17 cellular contexts compared by ENCODE assay signal in genomic region chr6:96927660-96928059, GRCh38. TPM values are rescaled to one million over a fixed set of nuclear protein-coding genes. Genes with fewer than 3 reads are reported as not detected.
DNase-seq lines count a peak whose midpoint lies in the region; ATAC-seq and TF ChIP-seq lines count a peak whose summit lies in the region.
"Had no signal": no experiment of that assay in that cellular context is flagged by ENCODE, and none has a peak within 500 bp of the region (broad histone marks: within the 10 kb centered on the region; RNA-seq: fewer than 3 reads in every experiment).

No MANE protein-coding gene starts in this region.

- TF ChIP-seq POLR2A in sigmoid colon (IDR thresholded peaks at IDR 0.05) = no peak
- TF ChIP-seq POLR2A in gastrocnemius medialis (IDR thresholded peaks at IDR 0.05) = no peak

- no peaks in the 10 kb centered on the region for H3K9me3 ChIP-seq in sigmoid colon
- no peaks in the 10 kb centered on the region for H3K9me3 ChIP-seq in gastrocnemius medialis
- H3K9me3 ChIP-seq: HAP-1 had no signal

- TF ChIP-seq CTCF in sigmoid colon (IDR thresholded peaks at IDR 0.05) = no peak
- no peak for TF ChIP-seq CTCF in gastrocnemius medialis (IDR thresholded peaks at IDR 0.05 in 4 of 5, conservative IDR thresholded peaks at IDR 0.05 in 1 of 5)

- no peaks in the 10 kb centered on the region for H3K36me3 ChIP-seq in sigmoid colon
- H3K36me3 ChIP-seq in gastrocnemius medialis = no peaks in the 10 kb centered on the region
- H3K36me3 ChIP-seq: HAP-1 had no signal

- no peak for TF ChIP-seq EP300 in sigmoid colon (IDR thresholded peaks at IDR 0.05)

- ATAC-seq in esophagus mucosa (no peak), gastrocnemius medialis (no peak)
- ATAC-seq: CD8-positive, alpha-beta T cell; GM12878 had no signal

- peak; percentile 7 for DNase-seq in occipital lobe (lab: John Stamatoyannopoulos, UW)
- DNase-seq in sigmoid colon = no peak
- no peak for DNase-seq in gastrocnemius medialis
- DNase-seq: C1 segment of cervical spinal cord; CD8-positive, alpha-beta T cell; DMS 273 treated with DMSO at 0.1 percent for 48 hours; DMS79; EL; GDM1; GOT3; HFFc6 had no signal

- H3K4me1 ChIP-seq in sigmoid colon = peaks cover 0 to 11% (median 5%) of the 10 kb centered on the region in 4 donors
- no peaks in the 10 kb centered on the region for H3K4me1 ChIP-seq in gastrocnemius medialis

- intact Hi-C loops in sigmoid colon (cut with DNase I) = no loop called here
- intact Hi-C loops in gastrocnemius medialis (cut with DNase I; ENCODE audit: low total_unique reads) = no loop called here

- peak overlapping the region; percentile 12 for H3K27ac ChIP-seq in angular gyrus (ENCODE audit: low read depth, low read length)
- peak overlapping the region; percentile 13 for H3K27ac ChIP-seq in temporal lobe (ENCODE audit: low read depth, low read length)
- no peak overlapping the region for H3K27ac ChIP-seq in sigmoid colon
- no peak overlapping the region for H3K27ac ChIP-seq in gastrocnemius medialis

- no peak overlapping the region for H3K4me3 ChIP-seq in sigmoid colon
- no peak overlapping the region for H3K4me3 ChIP-seq in gastrocnemius medialis
- H3K4me3 ChIP-seq: GM12878, HAP-1 had no signal

- 93 to 95% methylated on average over 4 of the region's 4 CpGs for WGBS in sigmoid colon, 2 donors

- H3K27me3 ChIP-seq in sigmoid colon (no peaks in the 10 kb centered on the region), gastrocnemius medialis (no peaks in the 10 kb centered on the region)

- in situ Hi-C loops in gastrocnemius medialis (cut with MboI; ENCODE audit: low sequenced_read_pairs in 4 of 4) = no loop called here

RNA-seq across cellular contexts. Expression of gene KLHL32, which starts 3.1 kb away (rescaled TPM):
- total RNA-seq in occipital lobe = 44.9 TPM
- 11.3 TPM for total RNA-seq in temporal lobe
- 1 to 10 TPM in 1 of 4 donors, under 1 TPM in 2, not detected in 1; 0.27 to 2.3 (median 0.71) TPM for total RNA-seq in sigmoid colon
- 1 to 10 TPM in 1 of 3 donors, under 1 TPM in 2; 0.32 to 3.0 (median 0.60) TPM for polyA plus RNA-seq in sigmoid colon
- total RNA-seq in esophagus mucosa = not detected
- 1 to 10 TPM in 2 of 4 donors, not detected in 2; 1.8 to 2.2 TPM for total RNA-seq in gastrocnemius medialis
- total RNA-seq: A172, HFFc6 had no signal

RNA-seq across cellular contexts. Expression of gene NDUFAF4, which starts 30.0 kb away (rescaled TPM):
- 40.1 TPM for total RNA-seq in occipital lobe
- total RNA-seq in temporal lobe = 32.9 TPM
- 10 to 100 TPM; 15.1 to 32.1 (median 26.2) TPM for total RNA-seq in sigmoid colon
- 10 to 100 TPM; 28.2 to 38.1 (median 31.2) TPM for polyA plus RNA-seq in sigmoid colon
- total RNA-seq in esophagus mucosa = 20.6 TPM
- total RNA-seq in gastrocnemius medialis = 10 to 100 TPM; 31.3 to 63.9 (median 45.8) TPM

Comparison
In these comparisons a context has a peak if more than half of its experiments do, and no peak if none do; other contexts are left out.
1. H3K27ac ChIP-seq: peak in angular gyrus (single experiment) and temporal lobe (single experiment); none in sigmoid colon (0 of 4) and gastrocnemius medialis (0 of 4).